ENCODE assay signal across 23 cellular contexts in genomic region chr17:42796066-42796758, GRCh38. TPM values are rescaled to one million over a fixed set of nuclear protein-coding genes. Genes with fewer than 3 reads are reported as not detected.
DNase-seq lines count a peak whose midpoint lies in the region; ATAC-seq and TF ChIP-seq lines count a peak whose summit lies in the region.
"Had no signal": no experiment of that assay in that cellular context is flagged by ENCODE, and none has a peak within 500 bp of the region (broad histone marks: within the 10 kb centered on the region; RNA-seq: fewer than 3 reads in every experiment).

No MANE protein-coding gene starts in this region.

- H3K27ac Mint-ChIP-seq in T-helper 2 cell treated with Interferon-gamma antibody and Interleukin-4, amounts not matched to agents 5 μg/mL and 100 μg/mL, for 36 hours, result no peak overlapping the region
- H3K27ac Mint-ChIP-seq in activated T-helper 17 cell treated with anti-CD3 and anti-CD28 coated beads, Interleukin-2, amount 50 U/mL, for 72 hours, result peak overlapping the region; percentile 34
- H3K27ac Mint-ChIP-seq in immature natural killer cell, result no peak overlapping the region
- H3K27ac Mint-ChIP-seq: activated CD4-positive, alpha-beta T cell treated with anti-CD3 and anti-CD28 coated beads for 36 hours had no signal

- no peaks in the 10 kb centered on the region for H3K9me3 ChIP-seq in stomach
- H3K9me3 ChIP-seq: BLaER1, heart right ventricle, left ventricle myocardium inferior, thoracic aorta had no signal

- TF ChIP-seq CTCF in stomach (IDR thresholded peaks at IDR 0.05), result no peak

- H3K36me3 ChIP-seq in stomach, result peaks cover 0 to 28% (median 17%) of the 10 kb centered on the region in 4 donors

- peaks cover 11% of the 10 kb centered on the region for H3K36me3 Mint-ChIP-seq in T-helper 2 cell treated with Interferon-gamma antibody and Interleukin-4, amounts not matched to agents 5 μg/mL and 100 μg/mL, for 36 hours (ENCODE audit: low read depth)
- peaks cover 6% of the 10 kb centered on the region for H3K36me3 Mint-ChIP-seq in activated T-helper 17 cell treated with anti-CD3 and anti-CD28 coated beads, Interleukin-2, amount 50 U/mL, for 72 hours (ENCODE audit: low read depth)
- H3K36me3 Mint-ChIP-seq in immature natural killer cell, result peaks cover 0 to 10% (median 3%) of the 10 kb centered on the region in 3 donors

- H3K27ac ChIP-seq in stomach, result peak overlapping the region; percentile 87 to 91 (median 89)
- H3K27ac ChIP-seq: BLaER1, heart right ventricle, left ventricle myocardium inferior, skin epidermis, thoracic aorta had no signal

- peaks cover 14 to 36% (median 27%) of the 10 kb centered on the region in 4 donors for H3K4me1 ChIP-seq in stomach

- DNase-seq in T-helper 2 cell treated with Interferon-gamma antibody and Interleukin-4, amounts not matched to agents 5 μg/mL and 100 μg/mL, for 36 hours (ENCODE audit: low spot score), result no peak
- DNase-seq in T-helper 2 cell (no peak), immature natural killer cell (no peak), stomach (no peak), NCI-H146 treated with DMSO at 0.1 percent for 48 hours (lab: John Stamatoyannopoulos, UW; ENCODE audit: unreplicated experiment) (no peak)
- DNase-seq in stimulated activated CD4-positive, alpha-beta T cell treated with anti-CD3 and anti-CD28 coated beads, Interleukin-2, amount 100 ng/mL, for 24 hours, result no peak
- DNase-seq: activated CD4-positive, alpha-beta T cell treated with anti-CD3 and anti-CD28 coated beads for 36 hours; Calu3; heart right ventricle; left ventricle myocardium inferior; midbrain; NCI-H187 treated with DMSO at 0.1 percent for 48 hours; NCI-H226; NCI-H774; SHP77; stimulated activated naive CD4-positive, alpha-beta T cell; SW 1271 had no signal

- TF ChIP-seq POLR2A in stomach (IDR thresholded peaks at IDR 0.05), result no peak
- no peak for TF ChIP-seq POLR2A in GM18505 (IDR thresholded peaks at IDR 0.05; ENCODE audit: borderline replicate concordance, extremely low read depth, insufficient read depth, insufficient read length)

- H3K4me3 ChIP-seq in stomach, result no peak overlapping the region
- H3K4me3 ChIP-seq: BLaER1, left ventricle myocardium inferior, skin epidermis, thoracic aorta had no signal

- H3K27me3 Mint-ChIP-seq in T-helper 2 cell treated with Interferon-gamma antibody and Interleukin-4, amounts not matched to agents 5 μg/mL and 100 μg/mL, for 36 hours (ENCODE audit: low read depth), result peaks cover 9% of the 10 kb centered on the region
- peaks cover 3% of the 10 kb centered on the region for H3K27me3 Mint-ChIP-seq in activated T-helper 17 cell treated with anti-CD3 and anti-CD28 coated beads, Interleukin-2, amount 50 U/mL, for 72 hours
- peaks cover 2 to 6% (median 5%) of the 10 kb centered on the region in 3 donors for H3K27me3 Mint-ChIP-seq in immature natural killer cell (ENCODE audit: low read depth in 3 of 3)
- H3K27me3 Mint-ChIP-seq: activated CD4-positive, alpha-beta T cell treated with anti-CD3 and anti-CD28 coated beads for 36 hours had no signal

- intact Hi-C loops in stomach (cut with DNase I; ENCODE audit: low total_unique reads), result no loop called here

- H3K9me3 Mint-ChIP-seq in T-helper 2 cell treated with Interferon-gamma antibody and Interleukin-4, amounts not matched to agents 5 μg/mL and 100 μg/mL, for 36 hours, result peaks cover 4% of the 10 kb centered on the region
- peaks cover 4% of the 10 kb centered on the region for H3K9me3 Mint-ChIP-seq in activated T-helper 17 cell treated with anti-CD3 and anti-CD28 coated beads, Interleukin-2, amount 50 U/mL, for 72 hours
- H3K9me3 Mint-ChIP-seq in immature natural killer cell, result no peaks in the 10 kb centered on the region

- H3K27me3 ChIP-seq in stomach, result no peaks in the 10 kb centered on the region
- H3K27me3 ChIP-seq: BLaER1, heart right ventricle had no signal

- peaks cover 11% of the 10 kb centered on the region for H3K4me1 Mint-ChIP-seq in T-helper 2 cell treated with Interferon-gamma antibody and Interleukin-4, amounts not matched to agents 5 μg/mL and 100 μg/mL, for 36 hours (ENCODE audit: low read depth)
- peaks cover 12% of the 10 kb centered on the region for H3K4me1 Mint-ChIP-seq in activated T-helper 17 cell treated with anti-CD3 and anti-CD28 coated beads, Interleukin-2, amount 50 U/mL, for 72 hours
- H3K4me1 Mint-ChIP-seq in immature natural killer cell, result peaks cover 19 to 27% of the 10 kb centered on the region in 2 donors

- 85 to 93% (median 91%) methylated on average over 14 to 18 of the region's 18 CpGs for WGBS in stomach, 5 donors

- TF ChIP-seq EP300 in stomach (IDR thresholded peaks at IDR 0.05), result no peak

- H3K4me3 Mint-ChIP-seq in T-helper 2 cell treated with Interferon-gamma antibody and Interleukin-4, amounts not matched to agents 5 μg/mL and 100 μg/mL, for 36 hours, result peak overlapping the region; percentile 44
- H3K4me3 Mint-ChIP-seq in activated T-helper 17 cell treated with anti-CD3 and anti-CD28 coated beads, Interleukin-2, amount 50 U/mL, for 72 hours, result no peak overlapping the region
- H3K4me3 Mint-ChIP-seq in immature natural killer cell, result peak overlapping the region in 4 of 5 donors; percentile 13 to 54 (median 31)
- H3K4me3 Mint-ChIP-seq: activated CD4-positive, alpha-beta T cell treated with anti-CD3 and anti-CD28 coated beads for 36 hours had no signal

- ATAC-seq in activated T-helper 17 cell treated with anti-CD3 and anti-CD28 coated beads, Interleukin-2, amount 50 U/mL, for 72 hours (replicated peaks), result no peak
- ATAC-seq in GM18505 (IDR thresholded peaks at IDR 0.05; ENCODE audit: unreplicated experiment), result no peak
- ATAC-seq: activated CD4-positive, alpha-beta T cell treated with anti-CD3 and anti-CD28 coated beads for 36 hours; heart right ventricle had no signal

RNA-seq across cellular contexts. Expression of gene COA3, which starts 2.3 kb away (rescaled TPM):
- total RNA-seq in activated T-helper 17 cell treated with anti-CD3 and anti-CD28 coated beads, Interleukin-2, amount 50 U/mL, for 72 hours, result 10 to 100 TPM; 18.6 to 31.2 TPM
- polyA plus RNA-seq in immature natural killer cell (100 to 1,000 TPM; 162 to 221 (median 186) TPM), stomach (100 to 1,000 TPM; 201 to 268 (median 201) TPM)
- total RNA-seq in stomach, result 100 to 1,000 TPM in 3 of 5 donors, 10 to 100 TPM in 2; 22.2 to 166 (median 121) TPM

RNA-seq across cellular contexts. Expression of gene CNTD1, which starts 2.4 kb away (rescaled TPM):
- under 1 TPM in 1 of 2 donors, not detected in 1; 0.24 TPM for total RNA-seq in activated T-helper 17 cell treated with anti-CD3 and anti-CD28 coated beads, Interleukin-2, amount 50 U/mL, for 72 hours
- polyA plus RNA-seq in immature natural killer cell, result under 1 TPM in 2 of 3 donors, not detected in 1; 0.10 to 0.40 TPM
- total RNA-seq in stomach, result 1 to 10 TPM in 2 of 5 donors, under 1 TPM in 1, not detected in 2; 0.29 to 2.2 (median 1.3) TPM
- 1 to 10 TPM; 1.3 to 2.4 (median 1.3) TPM for polyA plus RNA-seq in stomach
- total RNA-seq: activated CD4-positive, alpha-beta T cell treated with anti-CD3 and anti-CD28 coated beads for 36 hours; endothelial cell of umbilical vein; left ventricle myocardium inferior; thoracic aorta had no signal
- polyA plus RNA-seq: endothelial cell of umbilical vein had no signal

RNA-seq across cellular contexts. Expression of gene WNK4, which starts 15.8 kb away (rescaled TPM):
- total RNA-seq in activated T-helper 17 cell treated with anti-CD3 and anti-CD28 coated beads, Interleukin-2, amount 50 U/mL, for 72 hours, result 1 to 10 TPM in 1 of 2 donors, under 1 TPM in 1; 0.41 to 1.5 TPM
- polyA plus RNA-seq in immature natural killer cell (not detected), stomach (1 to 10 TPM; 1.1 to 1.7 (median 1.3) TPM)
- total RNA-seq in stomach, result 10 to 100 TPM in 2 of 5 donors, 1 to 10 TPM in 3; 1.1 to 30.4 (median 4.9) TPM
- total RNA-seq: left ventricle myocardium inferior, thoracic aorta had no signal

RNA-seq across cellular contexts. Expression of gene VPS25, which starts 23.0 kb away (rescaled TPM):
- 10 to 100 TPM; 39.3 to 47.5 TPM for total RNA-seq in activated T-helper 17 cell treated with anti-CD3 and anti-CD28 coated beads, Interleukin-2, amount 50 U/mL, for 72 hours
- polyA plus RNA-seq in immature natural killer cell, result 10 to 100 TPM; 60.2 to 94.1 (median 90.2) TPM
- total RNA-seq in stomach, result 10 to 100 TPM in 3 of 5 donors, 1 to 10 TPM in 2; 4.1 to 66.5 (median 12.9) TPM
- 10 to 100 TPM; 71.8 to 79.6 (median 75.5) TPM for polyA plus RNA-seq in stomach

RNA-seq across cellular contexts. Expression of gene BECN1, which starts 27.9 kb away (rescaled TPM):
- total RNA-seq in activated T-helper 17 cell treated with anti-CD3 and anti-CD28 coated beads, Interleukin-2, amount 50 U/mL, for 72 hours, result 10 to 100 TPM; 62.3 to 98.2 TPM
- polyA plus RNA-seq in immature natural killer cell, result 100 to 1,000 TPM in 2 of 3 donors, 10 to 100 TPM in 1; 97.6 to 163 (median 135) TPM
- total RNA-seq in stomach, result 100 to 1,000 TPM in 3 of 5 donors, 10 to 100 TPM in 2; 53.1 to 192 (median 124) TPM
- 10 to 100 TPM; 40.3 to 86.1 (median 65.2) TPM for polyA plus RNA-seq in stomach
